In the genomic region with DNA sequence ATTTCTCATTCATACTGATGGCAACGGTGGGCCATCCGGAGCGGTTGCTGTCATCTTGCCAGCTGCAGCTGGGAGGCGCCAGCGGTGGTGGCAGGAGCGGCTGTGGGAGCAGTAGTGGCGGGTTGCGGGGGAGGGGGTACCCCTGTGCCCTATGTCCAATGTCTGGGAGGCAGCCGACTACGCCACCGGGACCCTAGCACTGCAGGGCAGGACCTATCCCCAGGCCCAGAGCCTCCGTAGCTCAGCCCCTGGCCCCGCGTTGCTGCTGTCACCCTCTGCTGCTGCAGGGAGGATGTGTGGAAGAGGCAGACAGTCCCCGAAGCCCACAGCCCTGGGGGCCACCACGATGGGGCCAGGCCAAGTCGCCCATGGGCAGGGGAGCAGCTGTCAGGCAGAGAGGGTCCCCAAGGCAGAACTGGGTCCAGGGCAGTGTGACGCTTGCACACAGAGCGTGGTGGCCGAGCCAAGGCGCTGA, we compare ENCODE assay signal across 2 cellular contexts.
TF ChIP-seq lines count a peak whose summit lies in the region.

No MANE protein-coding gene starts in this region.

TF ChIP-seq in HCT116, 20 proteins besides CTCF, POLR2A, EP300 and RAD21:
- no peak for TF ChIP-seq ZFX (IDR thresholded peaks at IDR 0.05)
- TF ChIP-seq ZNF274 (IDR thresholded peaks at IDR 0.05; ENCODE audit: low read depth, low read length), result no peak
- no peak for TF ChIP-seq CEBPB (IDR thresholded peaks at IDR 0.05; ENCODE audit: low read depth)
- TF ChIP-seq EZH2 (IDR thresholded peaks at IDR 0.05), result no peak
- no peak for TF ChIP-seq EZH2phosphoT487 (IDR thresholded peaks at IDR 0.05; ENCODE audit: borderline replicate concordance)
- TF ChIP-seq TCF7L2 (IDR thresholded peaks at IDR 0.05; ENCODE audit: borderline replicate concordance, extremely low read depth, insufficient read depth, insufficient read length), result no peak
- no peak for TF ChIP-seq EGR1 (IDR thresholded peaks at IDR 0.05; ENCODE audit: low read depth)
- TF ChIP-seq YY1 (IDR thresholded peaks at IDR 0.05; ENCODE audit: extremely low read depth, insufficient replicate concordance, low read depth, low read length), result no peak

TF ChIP-seq in H1, 55 proteins besides CTCF, POLR2A, EP300 and RAD21:
- TF ChIP-seq EGR1 (IDR thresholded peaks at IDR 0.05; ENCODE audit: borderline replicate concordance, low read depth, low read length), result peak; percentile 32; the same call in 1 of the 2 replicates
- no peak for TF ChIP-seq JUN (IDR thresholded peaks at IDR 0.05; ENCODE audit: low read depth, low read length)
TF ChIP-seq in H1: peak in this region for 1.
